ENCODE assay signal across 17 cellular contexts in genomic region chr14:106652494-106652893, GRCh38.
A peak's percentile ranks its signal among the peaks of the same experiment; 100 is the strongest.
DNase-seq lines count a peak whose midpoint lies in the region; ATAC-seq, FAIRE-seq and TF ChIP-seq lines count a peak whose summit lies in the region.
"Had no signal": no experiment of that assay in that cellular context is flagged by ENCODE, and none has a peak within 500 bp of the region (broad histone marks: within the 10 kb centered on the region; RNA-seq: fewer than 3 reads in every experiment).

No MANE protein-coding gene starts in this region.

- in situ Hi-C loops in transverse colon (cut with MboI; ENCODE audit: low pct_ligation_motif_present in 1 of 4, low pct_unique_long_range_greater_than_20kb in 1 of 4, low sequenced_read_pairs in 3 of 4) = no loop called here

- no peaks in the 10 kb centered on the region for H3K36me3 ChIP-seq in bronchial epithelial cell (ENCODE audit: control insufficient read depth, insufficient read depth, low read length)
- no peaks in the 10 kb centered on the region for H3K36me3 ChIP-seq in transverse colon
- H3K36me3 ChIP-seq in adrenal gland (replicated peaks in 1 of 2) = no peaks in the 10 kb centered on the region
- H3K36me3 ChIP-seq: vagina had no signal

- peaks cover 0 to 8% (median 0%) of the 10 kb centered on the region in 9 donors for H3K9me3 Mint-ChIP-seq in naive thymus-derived CD8-positive, alpha-beta T cell
- H3K9me3 Mint-ChIP-seq: stimulated activated naive CD8-positive, alpha-beta T cell treated with anti-CD3 and anti-CD28 coated beads, Interleukin-15, Interleukin-2, amounts not matched to agents 100 ng/mL and 50 ng/mL, for 24 hours had no signal

- H3K4me3 Mint-ChIP-seq in naive thymus-derived CD8-positive, alpha-beta T cell = no peak overlapping the region
- H3K4me3 Mint-ChIP-seq: activated naive CD4-positive, alpha-beta T cell treated with anti-CD3 and anti-CD28 coated beads, Interleukin-2, amount 50 U/mL, for 24 hours; CD4-positive, CD25-positive, alpha-beta regulatory T cell; central memory CD8-positive, alpha-beta T cell; memory B cell; stimulated activated naive CD8-positive, alpha-beta T cell treated with anti-CD3 and anti-CD28 coated beads, Interleukin-15, Interleukin-2, amounts not matched to agents 100 ng/mL and 50 ng/mL, for 24 hours had no signal

- H3K9me3 ChIP-seq in transverse colon = no peaks in the 10 kb centered on the region
- H3K9me3 ChIP-seq in adrenal gland (replicated peaks in 1 of 3) = no peaks in the 10 kb centered on the region
- H3K9me3 ChIP-seq: vagina had no signal

- H3K27ac Mint-ChIP-seq in naive thymus-derived CD8-positive, alpha-beta T cell = no peak overlapping the region
- H3K27ac Mint-ChIP-seq: activated naive CD4-positive, alpha-beta T cell treated with anti-CD3 and anti-CD28 coated beads, Interleukin-2, amount 50 U/mL, for 24 hours; CD4-positive, CD25-positive, alpha-beta regulatory T cell; memory B cell; stimulated activated naive CD8-positive, alpha-beta T cell treated with anti-CD3 and anti-CD28 coated beads, Interleukin-15, Interleukin-2, amounts not matched to agents 100 ng/mL and 50 ng/mL, for 24 hours had no signal

- WGBS in transverse colon (ENCODE audit: low coverage in 1 of 2), 2 donors = 45 to 75% methylated on average over 1 to 2 of the region's 2 CpGs
- WGBS in adrenal gland, 4 donors = 40 to 52% (median 50%) methylated on average over 2 of the region's 2 CpGs

- TF ChIP-seq POLR2A in transverse colon (IDR thresholded peaks at IDR 0.05) = no peak
- TF ChIP-seq POLR2A in adrenal gland (IDR thresholded peaks at IDR 0.05) = no peak

- no peak overlapping the region for H3K27ac ChIP-seq in transverse colon
- no peak overlapping the region for H3K27ac ChIP-seq in adrenal gland
- H3K27ac ChIP-seq: GM23248, vagina had no signal

- POLR2A ChIA-PET in naive thymus-derived CD8-positive, alpha-beta T cell (lab: Charles Lee) = no interaction called here

- H3K4me3 ChIP-seq in GM12865 (ENCODE audit: low read depth, low read length) (no peak overlapping the region), bronchial epithelial cell (ENCODE audit: low read depth, low read length) (no peak overlapping the region), transverse colon (no peak overlapping the region), adrenal gland (no peak overlapping the region)
- H3K4me3 ChIP-seq: GM23248, vagina had no signal

- DNase-seq in GM12865 (ENCODE audit: low read depth) (peak; percentile 61), bronchial epithelial cell (ENCODE audit: low read depth) (peak; percentile 49), transverse colon (no peak), adrenal gland (no peak)
- no peak for DNase-seq in naive thymus-derived CD8-positive, alpha-beta T cell
- DNase-seq: CD4-positive, CD25-positive, alpha-beta regulatory T cell; GF-D8; GM23248; PC-3; SW 1271 had no signal

- FAIRE-seq in bronchial epithelial cell (lab: Jason Lieb, UNC) = no peak

- no peaks in the 10 kb centered on the region for H3K36me3 Mint-ChIP-seq in naive thymus-derived CD8-positive, alpha-beta T cell
- H3K36me3 Mint-ChIP-seq: activated naive CD4-positive, alpha-beta T cell treated with anti-CD3 and anti-CD28 coated beads, Interleukin-2, amount 50 U/mL, for 24 hours; CD4-positive, CD25-positive, alpha-beta regulatory T cell; memory B cell had no signal

- no peaks in the 10 kb centered on the region for H3K4me1 ChIP-seq in transverse colon
- H3K4me1 ChIP-seq in adrenal gland (replicated peaks in 1 of 2) = no peaks in the 10 kb centered on the region
- H3K4me1 ChIP-seq: vagina had no signal

- peaks cover 1 to 21% (median 6%) of the 10 kb centered on the region in 5 donors for H3K27me3 Mint-ChIP-seq in naive thymus-derived CD8-positive, alpha-beta T cell
- H3K27me3 Mint-ChIP-seq: stimulated activated naive CD8-positive, alpha-beta T cell treated with anti-CD3 and anti-CD28 coated beads, Interleukin-15, Interleukin-2, amounts not matched to agents 100 ng/mL and 50 ng/mL, for 24 hours had no signal

- no peak for TF ChIP-seq EP300 in transverse colon (IDR thresholded peaks at IDR 0.05; ENCODE audit: low read depth)

- ATAC-seq in GM19452 (IDR thresholded peaks at IDR 0.05; ENCODE audit: unreplicated experiment) = peak; percentile 57
- peak; percentile 40 for ATAC-seq in HG03565 (IDR thresholded peaks at IDR 0.05; ENCODE audit: unreplicated experiment)
- no peak for ATAC-seq in naive thymus-derived CD8-positive, alpha-beta T cell
- ATAC-seq: PC-3 had no signal

- peaks cover 3 to 16% (median 5%) of the 10 kb centered on the region in 4 donors for H3K4me1 Mint-ChIP-seq in naive thymus-derived CD8-positive, alpha-beta T cell

- H3K27me3 ChIP-seq in bronchial epithelial cell (ENCODE audit: control insufficient read depth, insufficient read depth, low read length) (no peaks in the 10 kb centered on the region), transverse colon (peaks cover 18% of the 10 kb centered on the region), adrenal gland (peaks cover 9% of the 10 kb centered on the region)
- H3K27me3 ChIP-seq: vagina had no signal

- intact Hi-C loops in transverse colon (cut with DNase I; ENCODE audit: low total_unique reads) = no loop called here
- intact Hi-C loops in adrenal gland (cut with DNase I) = no loop called here

- TF ChIP-seq CTCF in GM12865 (IDR thresholded peaks at IDR 0.05; ENCODE audit: insufficient read depth, low read depth, low read length, missing control alignments) (no peak), bronchial epithelial cell (IDR thresholded peaks at IDR 0.05; ENCODE audit: insufficient read depth, low read length, severe bottlenecking) (no peak), transverse colon (IDR thresholded peaks at IDR 0.05) (no peak), adrenal gland (IDR thresholded peaks at IDR 0.05) (no peak)

Comparison
In these comparisons a context has a peak if more than half of its experiments do, and no peak if none do; other contexts are left out.
1. DNase-seq: peak in GM12865 (single experiment) and bronchial epithelial cell (single experiment); none in naive thymus-derived CD8-positive, alpha-beta T cell (0 of 10), transverse colon (single experiment) and adrenal gland (0 of 7).
2. ATAC-seq: peak in GM19452 (single experiment) and HG03565 (single experiment); none in naive thymus-derived CD8-positive, alpha-beta T cell (0 of 2).